In the genomic region with DNA sequence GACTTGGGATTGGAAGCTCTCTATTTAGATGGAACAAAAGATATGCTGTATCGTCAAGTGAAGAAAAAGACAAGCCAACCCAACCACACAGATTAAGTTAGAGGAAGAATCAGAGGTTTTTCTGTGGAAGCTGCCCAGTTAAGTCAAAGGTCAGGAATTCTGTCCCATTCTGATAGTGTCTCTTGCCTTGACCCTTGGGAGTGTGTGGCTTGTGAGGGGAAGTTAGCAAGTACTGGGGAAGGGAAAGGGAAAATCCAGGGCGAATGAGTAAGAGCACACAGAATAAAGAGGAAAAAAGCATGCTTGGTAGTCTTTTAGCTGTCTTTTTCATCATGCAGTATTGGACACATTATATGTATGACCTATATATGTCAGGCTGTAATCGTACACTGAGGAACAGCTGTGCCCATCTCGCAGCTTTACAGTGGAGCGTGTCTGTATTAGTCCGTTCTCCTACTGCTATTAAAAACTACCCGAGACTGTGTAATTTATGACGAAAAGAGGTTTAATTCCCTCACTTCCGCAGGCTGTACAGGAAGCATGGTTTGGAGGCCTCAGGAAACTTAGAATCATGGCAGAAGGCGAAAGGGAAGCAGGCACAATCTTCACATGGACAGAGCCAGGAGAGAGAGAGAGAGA, we compare ENCODE assay signal across 28 cellular contexts.
"Had no signal": no experiment of that assay in that cellular context is flagged by ENCODE, and none has a peak within 500 bp of the region (broad histone marks: within the 10 kb centered on the region; RNA-seq: fewer than 3 reads in every experiment).

No MANE protein-coding gene starts in this region.

- H3K4me1 Mint-ChIP-seq: activated CD4-positive, alpha-beta memory T cell treated with anti-CD3 and anti-CD28 coated beads, Interleukin-2, amount 10 ng/mL, durations not matched to agents 7 days and 5 days; activated CD4-positive, alpha-beta T cell treated with anti-CD3 and anti-CD28 coated beads, Interleukin-2, amount 10 ng/mL, durations not matched to agents 24 days and 14 days; activated naive CD4-positive, alpha-beta T cell treated with anti-CD3 and anti-CD28 coated beads, Interleukin-2, amount 50 U/mL, for 24 hours; activated naive CD8-positive, alpha-beta T cell treated with anti-CD3 and anti-CD28 coated beads, Interleukin-2, amount 50 U/mL, for 24 hours; activated T-helper 17 cell treated with anti-CD3 and anti-CD28 coated beads, Interleukin-2, amount 50 U/mL, for 72 hours; naive thymus-derived CD4-positive, alpha-beta T cell; stimulated activated memory B cell treated with anti-CD40 and anti-IgM and Interleukin-4, amounts not matched to agents 10 μg/mL and 1 μg/mL and 100 μg/mL, for 72 hours had no signal

- H3K4me3 Mint-ChIP-seq: activated CD4-positive, alpha-beta memory T cell treated with anti-CD3 and anti-CD28 coated beads, Interleukin-2, amount 10 ng/mL, durations not matched to agents 7 days and 5 days; activated CD4-positive, alpha-beta T cell treated with anti-CD3 and anti-CD28 coated beads, Interleukin-2, amount 10 ng/mL, durations not matched to agents 24 days and 14 days; activated naive CD4-positive, alpha-beta T cell treated with anti-CD3 and anti-CD28 coated beads, Interleukin-2, amount 50 U/mL, for 24 hours; activated naive CD8-positive, alpha-beta T cell treated with anti-CD3 and anti-CD28 coated beads, Interleukin-2, amount 50 U/mL, for 24 hours; activated T-cell treated with anti-CD3 and anti-CD28 coated beads, Interleukin-2, amount 50 U/mL, for 4 hours; activated T-helper 17 cell treated with anti-CD3 and anti-CD28 coated beads, Interleukin-2, amount 50 U/mL, for 72 hours; dendritic cell treated with granulocyte-macrophage colony-stimulating factor and Interleukin-4, amounts not matched to agents 40 ng/mL and 50 ng/mL, for 4 days; naive thymus-derived CD4-positive, alpha-beta T cell; stimulated activated memory B cell treated with anti-CD40 and anti-IgM and Interleukin-4, amounts not matched to agents 10 μg/mL and 1 μg/mL and 100 μg/mL, for 72 hours had no signal

- H3K27me3 Mint-ChIP-seq: activated CD4-positive, alpha-beta memory T cell treated with anti-CD3 and anti-CD28 coated beads, Interleukin-2, amount 10 ng/mL, durations not matched to agents 7 days and 5 days; activated CD4-positive, alpha-beta T cell treated with anti-CD3 and anti-CD28 coated beads, Interleukin-2, amount 10 ng/mL, durations not matched to agents 24 days and 14 days; activated naive CD4-positive, alpha-beta T cell treated with anti-CD3 and anti-CD28 coated beads, Interleukin-2, amount 50 U/mL, for 24 hours; activated naive CD8-positive, alpha-beta T cell treated with anti-CD3 and anti-CD28 coated beads, Interleukin-2, amount 50 U/mL, for 24 hours; activated T-helper 17 cell treated with anti-CD3 and anti-CD28 coated beads, Interleukin-2, amount 50 U/mL, for 72 hours; dendritic cell treated with granulocyte-macrophage colony-stimulating factor and Interleukin-4, amounts not matched to agents 40 ng/mL and 50 ng/mL, for 4 days; naive thymus-derived CD4-positive, alpha-beta T cell; stimulated activated memory B cell treated with anti-CD40 and anti-IgM and Interleukin-4, amounts not matched to agents 10 μg/mL and 1 μg/mL and 100 μg/mL, for 72 hours had no signal

- ATAC-seq: activated naive CD8-positive, alpha-beta T cell treated with anti-CD3 and anti-CD28 coated beads, Interleukin-2, amount 50 U/mL, for 24 hours; activated T-cell treated with anti-CD3 and anti-CD28 coated beads, Interleukin-2, amount 50 U/mL, for 4 hours; activated T-helper 17 cell treated with anti-CD3 and anti-CD28 coated beads, Interleukin-2, amount 50 U/mL, for 72 hours; naive thymus-derived CD4-positive, alpha-beta T cell; right lobe of liver; stimulated activated memory B cell treated with anti-CD40 and anti-IgM and Interleukin-4, amounts not matched to agents 10 μg/mL and 1 μg/mL and 100 μg/mL, for 72 hours had no signal

- H3K4me3 ChIP-seq: breast epithelium, left ventricle myocardium inferior, lung, right lobe of liver, stomach, thyroid gland, upper lobe of left lung had no signal

- H3K4me1 ChIP-seq: breast epithelium, right lobe of liver, stomach, upper lobe of left lung had no signal

- H3K27ac Mint-ChIP-seq: activated CD4-positive, alpha-beta memory T cell treated with anti-CD3 and anti-CD28 coated beads, Interleukin-2, amount 10 ng/mL, durations not matched to agents 7 days and 5 days; activated CD4-positive, alpha-beta T cell treated with anti-CD3 and anti-CD28 coated beads, Interleukin-2, amount 10 ng/mL, durations not matched to agents 24 days and 14 days; activated naive CD4-positive, alpha-beta T cell treated with anti-CD3 and anti-CD28 coated beads, Interleukin-2, amount 50 U/mL, for 24 hours; activated naive CD8-positive, alpha-beta T cell treated with anti-CD3 and anti-CD28 coated beads, Interleukin-2, amount 50 U/mL, for 24 hours; activated T-helper 17 cell treated with anti-CD3 and anti-CD28 coated beads, Interleukin-2, amount 50 U/mL, for 72 hours; dendritic cell treated with granulocyte-macrophage colony-stimulating factor and Interleukin-4, amounts not matched to agents 40 ng/mL and 50 ng/mL, for 4 days; naive thymus-derived CD4-positive, alpha-beta T cell; stimulated activated memory B cell treated with anti-CD40 and anti-IgM and Interleukin-4, amounts not matched to agents 10 μg/mL and 1 μg/mL and 100 μg/mL, for 72 hours had no signal

- H3K36me3 Mint-ChIP-seq: activated naive CD4-positive, alpha-beta T cell treated with anti-CD3 and anti-CD28 coated beads, Interleukin-2, amount 50 U/mL, for 24 hours; naive thymus-derived CD4-positive, alpha-beta T cell; stimulated activated memory B cell treated with anti-CD40 and anti-IgM and Interleukin-4, amounts not matched to agents 10 μg/mL and 1 μg/mL and 100 μg/mL, for 72 hours had no signal

- H3K9me3 ChIP-seq: breast epithelium, left ventricle myocardium inferior, right lobe of liver, thyroid gland, upper lobe of left lung had no signal

- DNase-seq: activated CD4-positive, alpha-beta memory T cell treated with anti-CD3 and anti-CD28 coated beads, Interleukin-2, amount 10 ng/mL, durations not matched to agents 7 days and 5 days; activated CD4-positive, alpha-beta T cell treated with anti-CD3 and anti-CD28 coated beads, Interleukin-2, amount 10 ng/mL, durations not matched to agents 24 days and 14 days; activated CD4-positive, CD25-positive, alpha-beta regulatory T cell treated with anti-CD3 and anti-CD28 coated beads, Interleukin-2, amount 50 U/mL, for 72 hours; activated gamma-delta T cell treated with Interleukin-2 at 50 U/mL for 16 hours; activated naive CD8-positive, alpha-beta T cell treated with anti-CD3 and anti-CD28 coated beads, Interleukin-2, amount 50 U/mL, for 24 hours; activated T-cell treated with anti-CD3 and anti-CD28 coated beads, Interleukin-2, amount 50 U/mL, for 4 hours; amygdala; central memory CD4-positive, alpha-beta T cell; kidney glomerular epithelial cell; left ventricle myocardium inferior; naive thymus-derived CD4-positive, alpha-beta T cell; posterior cingulate gyrus; right lobe of liver; small intestine; stimulated activated CD4-positive, alpha-beta T cell treated with anti-CD3 and anti-CD28 coated beads, Interleukin-1b, Interleukin-23, amount 100 ng/mL, for 48 hours; stimulated activated CD4-positive, alpha-beta T cell treated with anti-CD3 and anti-CD28 coated beads, Interleukin-4, amount 100 ng/mL, for 4 hours; stimulated activated CD8-positive, alpha-beta memory T cell treated with anti-CD3 and anti-CD28 coated beads, Interleukin-4, amount 100 ng/mL, for 48 hours; stomach; upper lobe of left lung had no signal

- H3K36me3 ChIP-seq: breast epithelium, left ventricle myocardium inferior, right lobe of liver, stomach, thyroid gland, upper lobe of left lung had no signal

- H3K9me3 Mint-ChIP-seq: activated naive CD8-positive, alpha-beta T cell treated with anti-CD3 and anti-CD28 coated beads, Interleukin-2, amount 50 U/mL, for 24 hours had no signal

- H3K27me3 ChIP-seq: breast epithelium, right lobe of liver, stomach, thyroid gland, upper lobe of left lung had no signal

- H3K27ac ChIP-seq: breast epithelium, epithelial cell of prostate, left ventricle myocardium inferior, right lobe of liver, stomach, thyroid gland, upper lobe of left lung, VCaP had no signal
